8 cellular contexts compared by ENCODE assay signal in the genomic region with DNA sequence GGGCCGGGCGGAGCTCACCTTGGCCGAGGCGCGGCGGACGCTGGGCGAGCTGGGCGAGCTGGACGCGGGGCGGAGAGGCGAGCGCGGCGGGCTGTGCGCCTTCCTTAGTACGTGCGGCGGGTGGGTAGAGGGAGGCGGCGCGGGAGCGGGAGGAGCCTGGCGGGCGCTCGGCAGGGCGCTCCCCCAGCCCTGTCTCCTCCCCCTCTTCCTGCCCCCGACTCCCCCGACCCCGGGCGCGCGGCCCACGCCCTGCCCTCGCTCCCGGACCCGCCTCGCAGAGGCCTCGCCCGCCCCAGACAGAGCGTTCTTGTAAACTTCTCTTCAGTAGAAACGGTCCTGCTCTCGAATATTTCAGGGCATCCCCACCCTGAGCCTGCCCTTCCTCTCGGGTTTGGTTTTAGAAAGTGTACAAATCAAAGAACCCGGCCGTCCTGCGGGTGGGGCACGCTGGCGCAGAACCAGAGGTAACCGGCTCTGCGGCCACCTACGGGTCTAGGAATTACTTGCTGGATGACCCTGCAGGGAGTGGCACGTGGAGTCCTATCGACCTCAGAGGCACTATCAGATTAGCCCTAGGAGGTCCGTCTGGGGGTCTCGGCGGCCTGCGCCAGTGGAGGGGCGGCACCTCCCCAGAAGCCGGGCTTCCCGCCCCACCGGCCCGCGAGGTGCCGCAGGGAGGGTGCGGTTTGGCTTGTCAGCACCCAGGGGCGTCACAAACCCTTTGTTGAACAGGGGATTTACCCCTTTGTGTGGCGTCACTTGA. TPM values are rescaled to one million over a fixed set of nuclear protein-coding genes. Genes with fewer than 3 reads are reported as not detected.
DNase-seq lines count a peak whose midpoint lies in the region; ATAC-seq and TF ChIP-seq lines count a peak whose summit lies in the region.

A gene with protein sequence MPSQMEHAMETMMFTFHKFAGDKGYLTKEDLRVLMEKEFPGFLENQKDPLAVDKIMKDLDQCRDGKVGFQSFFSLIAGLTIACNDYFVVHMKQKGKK (minus strand): TSS at position 126 of the 763 bp plus-strand sequence. CDS start 7,629 bp downstream, outside the sequence.

- BruUV-seq in mammary epithelial cell (replicated peaks; lab: Mats Ljungman, UMichigan) = no TSS peak

- H4K20me1 ChIP-seq in DND-41 (ENCODE audit: insufficient read depth, low read length) = peaks cover 18% of the 10 kb centered on the region
- no peaks in the 10 kb centered on the region for H4K20me1 ChIP-seq in KMS-11 (ENCODE audit: insufficient read depth)
- no peaks in the 10 kb centered on the region for H4K20me1 ChIP-seq in mammary epithelial cell (ENCODE audit: insufficient read depth, low read length)

- 2% methylated on average over 18 of the region's 69 CpGs for WGBS in mammary epithelial cell (ENCODE audit: low coverage, missing lambda C conversion rate)

- H3K36me3 Mint-ChIP-seq in immature natural killer cell = no peaks in the 10 kb centered on the region

- no peak for TF ChIP-seq CTCF in DND-41 (IDR thresholded peaks at IDR 0.05; ENCODE audit: borderline replicate concordance, extremely low read depth, low read length, poor library complexity, severe bottlenecking)
- TF ChIP-seq CTCF in KMS-11 (conservative IDR thresholded peaks at IDR 0.05; ENCODE audit: low read depth, low read length) = no peak
- no peak for TF ChIP-seq CTCF in WI38 (IDR thresholded peaks at IDR 0.05; ENCODE audit: low read depth, low read length)
- no peak for TF ChIP-seq CTCF in mammary epithelial cell (conservative IDR thresholded peaks at IDR 0.05 in 1 of 2, IDR thresholded peaks at IDR 0.05 in 1 of 2; ENCODE audit: extremely low read depth in 1 of 2, insufficient read depth in 1 of 2, low read depth in 1 of 2, low read length in 2 of 2)

- H3K4me2 ChIP-seq in DND-41 (ENCODE audit: insufficient read depth, low read length) (peak within 1 kb of the TSS; percentile 85), KMS-11 (peak within 1 kb of the TSS; percentile 91), mammary epithelial cell (ENCODE audit: insufficient read depth, low read depth, low read length) (peak within 1 kb of the TSS; percentile 83)

- H3K4me1 ChIP-seq in DND-41 (ENCODE audit: insufficient read depth, low read length) (peaks cover 26% of the 10 kb centered on the region), KMS-11 (ENCODE audit: low read depth, poor library complexity, severe bottlenecking) (peaks cover 18% of the 10 kb centered on the region), mammary epithelial cell (ENCODE audit: insufficient read depth, low read length) (peaks cover 66% of the 10 kb centered on the region)

- H3K27me3 ChIP-seq in DND-41 (ENCODE audit: insufficient read depth, low read length, poor library complexity) = peaks cover 12% of the 10 kb centered on the region
- H3K27me3 ChIP-seq in KMS-11 (ENCODE audit: insufficient read depth, low read depth) = no peaks in the 10 kb centered on the region
- no peaks in the 10 kb centered on the region for H3K27me3 ChIP-seq in mammary epithelial cell (ENCODE audit: insufficient read depth, low read length)

- H3K4me1 Mint-ChIP-seq in immature natural killer cell = peaks cover 42 to 48% of the 10 kb centered on the region in 2 donors

- no peaks in the 10 kb centered on the region for H3K9me3 ChIP-seq in DND-41 (ENCODE audit: insufficient read depth, low read length, severe bottlenecking)
- no peaks in the 10 kb centered on the region for H3K9me3 ChIP-seq in mammary epithelial cell (replicated peaks; ENCODE audit: insufficient read depth, low read length)

- H3K4me3 ChIP-seq in DND-41 (ENCODE audit: low read depth in 1 of 2, low read length in 2 of 2) (peak within 1 kb of the TSS; percentile 47 to 83), KMS-11 (IDR thresholded peaks at IDR 0.05; ENCODE audit: insufficient read depth, low read depth, low read length) (peak within 1 kb of the TSS; percentile 98), WI38 (ENCODE audit: low read depth, low read length) (peak within 1 kb of the TSS; percentile 98), mammary epithelial cell (replicated peaks in 1 of 3; ENCODE audit: insufficient read depth in 1 of 3, low read depth in 2 of 3, low read length in 3 of 3) (peak within 1 kb of the TSS; percentile 54 to 93 (median 89))

- peak within 1 kb of the TSS; percentile 86 to 98 (median 92) for H3K27ac Mint-ChIP-seq in immature natural killer cell

- H3K27ac ChIP-seq in DND-41 (ENCODE audit: low read length) (peak within 1 kb of the TSS; percentile 55), KMS-11 (peak within 1 kb of the TSS; percentile 17), mammary epithelial cell (ENCODE audit: insufficient read depth, low read depth, low read length) (peak within 1 kb of the TSS; percentile 97)

- no peaks in the 10 kb centered on the region for H3K9me3 Mint-ChIP-seq in immature natural killer cell

- in situ Hi-C loops in mammary epithelial cell (cut with MboI; ENCODE audit: low sequenced_read_pairs in 2 of 2) = loop anchor here in 1 of 2 donors (10.0 kb wide), 1 partner anchor 49 kb away; no protein-coding TSS in a partner anchor

- peak within 1 kb of the TSS; percentile 76 for H3K9ac ChIP-seq in DND-41 (ENCODE audit: low read depth, low read length)
- peak within 1 kb of the TSS; percentile 61 for H3K9ac ChIP-seq in KMS-11
- peak within 1 kb of the TSS; percentile 99 for H3K9ac ChIP-seq in mammary epithelial cell (ENCODE audit: insufficient read depth, low read length)

- peaks cover 2 to 10% (median 5%) of the 10 kb centered on the region in 3 donors for H3K27me3 Mint-ChIP-seq in immature natural killer cell (ENCODE audit: low read depth in 3 of 3)

- H2AFZ ChIP-seq in DND-41 (ENCODE audit: low read depth, low read length) (peak within 1 kb of the TSS; percentile 81), KMS-11 (ENCODE audit: low read depth) (peak within 1 kb of the TSS; percentile 95), mammary epithelial cell (ENCODE audit: low read depth, low read length) (no peak within 1 kb of the TSS)

- CTCF ChIA-PET in mammary epithelial cell (lab: Charles Lee; ENCODE audit: low non-redundant PET) = interaction anchor here (0.5 kb wide), 1 partner anchor 405 kb away, joined by 3 read pairs; no protein-coding TSS in a partner anchor

- intact Hi-C loops in mammary epithelial cell (cut with micrococcal nuclease) = loop anchor here (2.0 kb wide), 1 partner anchor 55 kb away; no protein-coding TSS in a partner anchor

- H3K36me3 ChIP-seq in DND-41 (ENCODE audit: insufficient read depth, low read length) (no peaks in the 10 kb centered on the region; the same call in 1 of the 2 replicates), KMS-11 (ENCODE audit: insufficient read depth) (no peaks in the 10 kb centered on the region), mammary epithelial cell (ENCODE audit: insufficient read depth, low read length) (peaks cover 3% of the 10 kb centered on the region)

- H3K4me3 Mint-ChIP-seq in immature natural killer cell = peak within 1 kb of the TSS; percentile 89 to 99 (median 97)

- peak; percentile 84 for DNase-seq in DND-41
- DNase-seq in mammary epithelial cell = peak; percentile 95
- DNase-seq in immature natural killer cell = peak; percentile 68 to 77 (median 75)
- DNase-seq in stimulated activated CD4-positive, alpha-beta T cell treated with anti-CD3 and anti-CD28 coated beads, Interleukin-15, amount 100 ng/mL, for 1 hour (ENCODE audit: low read depth in 1 of 2, low spot score in 1 of 2) = peak; percentile 50 to 70
- DNase-seq in occipital lobe (lab: John Stamatoyannopoulos, UW) = no peak

- dilution Hi-C loops in mammary epithelial cell (cut with HindIII; ENCODE audit: low sequenced_read_pairs) = no loop called here

- H3K79me2 ChIP-seq in DND-41 (ENCODE audit: insufficient read depth, low read length) (peaks cover 36% of the 10 kb centered on the region), KMS-11 (ENCODE audit: insufficient read depth, low read depth) (no peaks in the 10 kb centered on the region), mammary epithelial cell (ENCODE audit: insufficient read depth, low read length) (peaks cover 46% of the 10 kb centered on the region)

- ATAC-seq in DND-41 (ENCODE audit: insufficient read depth, low read depth) = peak; percentile 95
- no peak for ATAC-seq in GM21447 (IDR thresholded peaks at IDR 0.05; ENCODE audit: unreplicated experiment)

RNA-seq across cellular contexts. Expression of the gene that starts here (rescaled TPM):
- total RNA-seq in mammary epithelial cell (1,000 to 10,000 TPM in 1 of 2 donors, 100 to 1,000 TPM in 1; 213 to 2,371 TPM), occipital lobe (2.8 TPM)
- polyA plus RNA-seq in mammary epithelial cell (1,008 TPM), immature natural killer cell (100 to 1,000 TPM; 445 to 680 (median 567) TPM)
- polyA minus RNA-seq in mammary epithelial cell = 997 TPM

Comparison
In these comparisons a context has a peak if more than half of its experiments do, and no peak if none do; other contexts are left out.
1. RNA of the gene that starts here (total RNA-seq): 213 to 2,371 TPM in mammary epithelial cell; 2.8 TPM in occipital lobe (single experiment); every median in the first group is over 10 times any median in the second.
2. H3K27ac ChIP-seq: peak in every context shown above with its lines; median percentile 97 in mammary epithelial cell; 55 in DND-41; 17 in KMS-11.
3. Peak in every context shown above with its lines, with median percentiles within 50 percentile points of each other: H3K4me2 ChIP-seq, H3K4me3 ChIP-seq and H3K9ac ChIP-seq.